21 cellular contexts compared by ENCODE assay signal in genomic region chr1:236422517-236422876, GRCh38. TPM values are rescaled to one million over a fixed set of nuclear protein-coding genes. Genes with fewer than 3 reads are reported as not detected.
DNase-seq lines count a peak whose midpoint lies in the region; ATAC-seq, FAIRE-seq and TF ChIP-seq lines count a peak whose summit lies in the region.
"Had no signal": no experiment of that assay in that cellular context is flagged by ENCODE, and none has a peak within 500 bp of the region (broad histone marks: within the 10 kb centered on the region; RNA-seq: fewer than 3 reads in every experiment).

No MANE protein-coding gene starts in this region.

- FAIRE-seq in HepG2 (lab: Jason Lieb, UNC) (no peak), K562 (lab: Jason Lieb, UNC) (no peak)
- FAIRE-seq: D721Med, GM12891, GM18507 had no signal

- H2AFZ ChIP-seq in HepG2 (ENCODE audit: low read length) (no peak overlapping the region), K562 (ENCODE audit: low read depth, low read length) (no peak overlapping the region)
- H2AFZ ChIP-seq: GM23338 had no signal

- H3K27ac ChIP-seq in HepG2 (ENCODE audit: extremely low read length, insufficient read depth, low read length) (no peak overlapping the region), right lobe of liver (no peak overlapping the region), HEK293 (ENCODE audit: extremely low read depth, low read depth, low read length) (no peak overlapping the region), K562 (ENCODE audit: extremely low read depth, low read depth, low read length) (no peak overlapping the region)

- H3K4me1 ChIP-seq in HepG2 (ENCODE audit: insufficient read depth, low read length) (no peaks in the 10 kb centered on the region), right lobe of liver (no peaks in the 10 kb centered on the region), HEK293 (ENCODE audit: control insufficient read depth, insufficient read depth, low read length) (no peaks in the 10 kb centered on the region), K562 (replicated peaks in 1 of 2; ENCODE audit: control insufficient read depth in 2 of 2, insufficient read depth in 2 of 2, low read length in 2 of 2) (peaks cover 8 to 9% of the 10 kb centered on the region in 2 experiments; a peak in 3 of 5 replicates)

- H3K4me2 ChIP-seq in HepG2 (ENCODE audit: low read depth, low read length) (no peak overlapping the region), K562 (ENCODE audit: insufficient read depth, low read length) (no peak overlapping the region)
- H3K4me2 ChIP-seq: GM23338 had no signal

- H4K20me1 ChIP-seq in HepG2 (ENCODE audit: insufficient read depth, low read length) (no peaks in the 10 kb centered on the region), K562 (replicated peaks; ENCODE audit: control insufficient read depth, insufficient read depth, low read length) (no peaks in the 10 kb centered on the region; the same call in 1 of the 2 replicates)

- WGBS in HepG2 (ENCODE audit: low lambda C conversion rate): 52% methylated on average over 3 of the region's 3 CpGs
- WGBS in right lobe of liver (ENCODE audit: insufficient coverage, low coverage, low lambda C conversion rate, missing lambda C conversion rate): no CpG with 5 or more reads among the region's 3 CpGs
- 46% methylated on average over 3 of the region's 3 CpGs for WGBS in K562 (ENCODE audit: insufficient coverage, low coverage, missing lambda C conversion rate)

- no peak overlapping the region for H3K4me3 ChIP-seq in HepG2 (replicated peaks in 1 of 3; ENCODE audit: insufficient read depth in 1 of 3, low read depth in 2 of 3, low read length in 3 of 3)
- no peak overlapping the region for H3K4me3 ChIP-seq in right lobe of liver
- no peak overlapping the region for H3K4me3 ChIP-seq in HEK293 (ENCODE audit: low read depth, low read length)
- H3K4me3 ChIP-seq in K562: no peak overlapping the region
- H3K4me3 ChIP-seq: GM23338 had no signal

- no peaks in the 10 kb centered on the region for H3K79me2 ChIP-seq in HepG2 (ENCODE audit: insufficient read depth, low read length)
- no peaks in the 10 kb centered on the region for H3K79me2 ChIP-seq in K562 (ENCODE audit: control insufficient read depth, insufficient read depth, low read length)

- DNase-seq in HepG2 (ENCODE audit: low spot score) (no peak), right lobe of liver (no peak), K562 (ENCODE audit: extremely low read depth in 1 of 4, low spot score in 3 of 4) (no peak), NCI-H146 (lab: John Stamatoyannopoulos, UW) (no peak)
- DNase-seq: CD4-positive, alpha-beta T cell; CD8-positive, alpha-beta memory T cell; DMS 273 treated with DMSO at 0.1 percent for 48 hours; DMS79; EL; GDM1; H9; HFFc6 had no signal

- H3K9me1 ChIP-seq in K562 (ENCODE audit: control insufficient read depth, insufficient read depth, low read length): no peaks in the 10 kb centered on the region

- no peak for TF ChIP-seq RAD21 in HepG2 (CRISPR knock-in tag; IDR thresholded peaks at IDR 0.05)
- TF ChIP-seq RAD21 in K562 (CRISPR knock-in tag; conservative IDR thresholded peaks at IDR 0.05 in 1 of 2, IDR thresholded peaks at IDR 0.05 in 1 of 2): no peak

- no peak overlapping the region for H3K9ac ChIP-seq in HepG2 (ENCODE audit: insufficient read depth, low read depth, low read length)
- no peak overlapping the region for H3K9ac ChIP-seq in K562 (ENCODE audit: insufficient read depth in 1 of 2, low read depth in 2 of 2, low read length in 2 of 2)

- in situ Hi-C loops in HepG2 (cut with HindIII; ENCODE audit: extremely low pct_ligation_motif_present, low pct_unique_long_range_greater_than_20kb): no loop called here
- in situ Hi-C loops in K562 (cut with MboI): no loop called here

- CTCF ChIA-PET in HepG2 (lab: Yijun Ruan, JAX; ENCODE audit: low intra/inter-chr PET ratio, low total read pairs) (no interaction called here), HEK293 (lab: Yijun Ruan, JAX) (interaction anchor here (1.4 kb wide), 1 partner anchor 30 kb away, joined by 4 read pairs; no protein-coding TSS in a partner anchor), K562 (lab: Yijun Ruan, JAX; ENCODE audit: low intra/inter-chr PET ratio) (no interaction called here)

- POLR2A ChIA-PET in HepG2 (lab: Yijun Ruan, JAX): no interaction called here
- POLR2A ChIA-PET in HEK293 (lab: Yijun Ruan, JAX): no interaction called here
- POLR2A ChIA-PET in K562 (lab: Yijun Ruan, JAX): interaction anchor here (0.7 kb wide), 1 partner anchor 13 kb away, joined by 3 read pairs; no protein-coding TSS in a partner anchor

- ATAC-seq in HepG2 (no peak), right lobe of liver (no peak), K562 (no peak), HG03354 (IDR thresholded peaks at IDR 0.05; ENCODE audit: poor library complexity, severe bottlenecking, unreplicated experiment) (no peak)
- ATAC-seq: GM23338 had no signal

- intact Hi-C loops in HepG2 (cut with micrococcal nuclease; ENCODE audit: unreplicated experiment) (no loop called here), right lobe of liver (cut with DNase I) (no loop called here), K562 (cut with micrococcal nuclease) (no loop called here)

- H3K9me3 ChIP-seq in HepG2 (ENCODE audit: low read length) (no peaks in the 10 kb centered on the region), right lobe of liver (no peaks in the 10 kb centered on the region), HEK293 (ENCODE audit: control insufficient read depth, insufficient read depth, low read depth, low read length) (no peaks in the 10 kb centered on the region), K562 (replicated peaks; ENCODE audit: control insufficient read depth, insufficient read depth, low read depth, low read length) (no peaks in the 10 kb centered on the region)

- BruUV-seq in HepG2 (replicated peaks; lab: Mats Ljungman, UMichigan): no TSS peak
- no TSS peak for BruUV-seq in K562 (replicated peaks; lab: Mats Ljungman, UMichigan)

- TF ChIP-seq POLR2A in HepG2 (IDR thresholded peaks at IDR 0.05; ENCODE audit: insufficient read depth in 1 of 2, low read depth in 2 of 2, low read length in 2 of 2): no peak
- TF ChIP-seq POLR2A in right lobe of liver (IDR thresholded peaks at IDR 0.05): no peak
- TF ChIP-seq POLR2A in K562 (conservative IDR thresholded peaks at IDR 0.05): no peak

- no peak for TF ChIP-seq CTCF in HepG2 (CRISPR knock-in tag; IDR thresholded peaks at IDR 0.05)
- no peak for TF ChIP-seq CTCF in right lobe of liver (IDR thresholded peaks at IDR 0.05)
- TF ChIP-seq CTCF in HEK293 (tag by site-specific recombination; IDR thresholded peaks at IDR 0.05): no peak
- no peak for TF ChIP-seq CTCF in K562 (IDR thresholded peaks at IDR 0.05 in 2 of 3, conservative IDR thresholded peaks at IDR 0.05 in 1 of 3; ENCODE audit: insufficient read depth in 2 of 3, low read depth in 1 of 3, low read length in 3 of 3)

- H3K36me3 ChIP-seq in HepG2 (replicated peaks in 1 of 2; ENCODE audit: control insufficient read depth in 1 of 2, insufficient read depth in 2 of 2, low read length in 2 of 2) (no peaks in the 10 kb centered on the region), right lobe of liver (no peaks in the 10 kb centered on the region), HEK293 (ENCODE audit: control insufficient read depth in 2 of 2, insufficient read depth in 1 of 2, low read length in 2 of 2) (no peaks in the 10 kb centered on the region), K562 (ENCODE audit: control insufficient read depth, insufficient read depth, low read length) (peaks cover 26% of the 10 kb centered on the region; the same call in 1 of the 3 replicates)

- H3K27me3 ChIP-seq in HepG2 (ENCODE audit: control insufficient read depth in 1 of 2, insufficient read depth in 2 of 2, low read length in 2 of 2) (no peaks in the 10 kb centered on the region), right lobe of liver (no peaks in the 10 kb centered on the region), K562 (ENCODE audit: control insufficient read depth in 2 of 2, insufficient read depth in 2 of 2, low read length in 2 of 2) (no peaks in the 10 kb centered on the region)

- TF ChIP-seq EP300 in HepG2 (IDR thresholded peaks at IDR 0.05; ENCODE audit: low read depth in 2 of 2, low read length in 2 of 2) (no peak), HepG2 (CRISPR knock-in tag; IDR thresholded peaks at IDR 0.05; ENCODE audit: borderline replicate concordance) (no peak), K562 (IDR thresholded peaks at IDR 0.05; ENCODE audit: low read length) (no peak)

RNA-seq across cellular contexts. Expression of gene EDARADD, which starts 28.4 kb away (rescaled TPM):
- not detected in 2 replicates for total RNA-seq in HepG2 (2016; rRNA removed; fragmentation: Illumina TruSeq; extraction: Trizol)
- not detected in 2 replicates for total RNA-seq in HepG2 (2016; cell fraction: cytosol; rRNA removed; fragmentation: Illumina TruSeq; extraction: Trizol; ENCODE audit: low read depth)
- total RNA-seq in HepG2 (2016; cell fraction: insoluble cytoplasmic fraction; rRNA removed; fragmentation: Illumina TruSeq; extraction: Trizol): not detected in 2 replicates
- total RNA-seq in HepG2 (2016; cell fraction: membrane; rRNA removed; fragmentation: Illumina TruSeq; extraction: Trizol): not detected in 2 replicates
- not detected in 2 replicates for total RNA-seq in HepG2 (2016; cell fraction: nucleus; rRNA removed; fragmentation: Illumina TruSeq; extraction: Trizol)
- polyA plus RNA-seq in HepG2 (2011; rRNA removed): 0.03 TPM in 1 of 2 replicates, not detected in the other
- 0.03 and 0.04 TPM in 2 replicates for polyA plus RNA-seq in HepG2 (2011; cell fraction: cytosol; rRNA removed)
- polyA plus RNA-seq in HepG2 (2011; cell fraction: nucleus; rRNA removed): not detected in 2 replicates
- 0.19 and 0.62 TPM in 2 replicates for polyA plus RNA-seq in HepG2 (2012)
- not detected in 2 replicates for polyA plus RNA-seq in HepG2 (2016; cell fraction: cytosol; fragmentation: Illumina TruSeq; extraction: Trizol; ENCODE audit: low read depth)
- polyA plus RNA-seq in HepG2 (2016; cell fraction: insoluble cytoplasmic fraction; fragmentation: Illumina TruSeq; extraction: Trizol; ENCODE audit: low read depth): 0.20 TPM in 1 of 2 replicates, not detected in the other
- polyA plus RNA-seq in HepG2 (2016; cell fraction: membrane; fragmentation: Illumina TruSeq; extraction: Trizol; ENCODE audit: low read depth): not detected in 2 replicates
- polyA plus RNA-seq in HepG2 (2016; cell fraction: nucleus; fragmentation: Illumina TruSeq; extraction: Trizol; ENCODE audit: insufficient read depth, low read depth): not detected in 2 replicates
- 0.16 TPM in 1 of 2 replicates, not detected in the other for polyA minus RNA-seq in HepG2 (2011; rRNA and poly(A)+ RNA removed; ENCODE audit: low replicate concordance)
- not detected in 2 replicates for polyA minus RNA-seq in HepG2 (2011; cell fraction: cytosol; rRNA and poly(A)+ RNA removed)
- polyA minus RNA-seq in HepG2 (2011; cell fraction: nucleus; rRNA and poly(A)+ RNA removed): not detected in 2 replicates
- 1 to 10 TPM in 1 of 6 experiments, under 1 TPM in 4, not detected in 1; 0.16 to 1.2 (median 0.26) TPM for total RNA-seq in right lobe of liver
- total RNA-seq in K562 (2011; cell fraction: chromatin; rRNA removed; ENCODE audit: low replicate concordance): 1.1 and 4.5 TPM in 2 replicates
- total RNA-seq in K562 (2011; cell fraction: nucleolus; rRNA removed): 1.5 and 4.3 TPM in 2 replicates
- total RNA-seq in K562 (2011; cell fraction: nucleoplasm; rRNA removed): 3.6 and 4.0 TPM in 2 replicates
- total RNA-seq in K562 (2014; rRNA removed): 20.6 and 23.1 TPM in 2 replicates
- total RNA-seq in K562 (2014; rRNA removed; fragmentation: Illumina TruSeq; extraction: Trizol): 20.4 and 21.6 TPM in 2 replicates
- 29.3 and 32.2 TPM in 2 replicates for total RNA-seq in K562 (2015; rRNA removed; fragmentation: Illumina TruSeq; extraction: Trizol)
- total RNA-seq in K562 (2021): 21.1 and 22.5 TPM in 2 replicates
- polyA plus RNA-seq in K562 (2011; rRNA removed): 0.46 and 0.49 TPM in 2 replicates
- polyA plus RNA-seq in K562 (2011; cell fraction: cytosol; rRNA removed): 0.25 and 0.43 TPM in 2 replicates
- polyA plus RNA-seq in K562 (2011; cell fraction: nucleus; rRNA removed): 0.14 and 0.31 TPM in 2 replicates
- 20.5 and 30.0 TPM in 2 replicates for polyA plus RNA-seq in K562 (2012)
- 31.1 and 32.4 TPM in 2 replicates for polyA plus RNA-seq in K562 (2014; fragmentation: Illumina TruSeq; extraction: Trizol)
- polyA plus RNA-seq in K562 (2014; fragmentation: Nextera tagmentation; extraction: Ambion mirVana): 1 to 10 TPM; 5.2 to 8.5 TPM
- 17.8 and 21.5 TPM in 2 replicates for polyA plus RNA-seq in K562 (2014; rRNA removed)
- polyA minus RNA-seq in K562 (2011; rRNA and poly(A)+ RNA removed): 0.56 and 0.72 TPM in 2 replicates
- 0.64 TPM in 1 of 2 replicates, not detected in the other for polyA minus RNA-seq in K562 (2011; cell fraction: cytosol; rRNA and poly(A)+ RNA removed)
- 0.40 and 1.3 TPM in 2 replicates for polyA minus RNA-seq in K562 (2011; cell fraction: nucleus; rRNA and poly(A)+ RNA removed)
- total RNA-seq: A172 had no signal
- polyA plus RNA-seq: BJ, CD14-positive monocyte had no signal

Comparison
In these comparisons a context has a peak if more than half of its experiments do, and no peak if none do; other contexts are left out.
1. Of the 241 proteins assayed by ChIP-seq in both HepG2 and K562: peak only in HepG2: none; only in K562: PRDM10; in both: none; in neither: 238; mixed calls (peak in some experiments, not most) for 2.